In the genomic region with DNA sequence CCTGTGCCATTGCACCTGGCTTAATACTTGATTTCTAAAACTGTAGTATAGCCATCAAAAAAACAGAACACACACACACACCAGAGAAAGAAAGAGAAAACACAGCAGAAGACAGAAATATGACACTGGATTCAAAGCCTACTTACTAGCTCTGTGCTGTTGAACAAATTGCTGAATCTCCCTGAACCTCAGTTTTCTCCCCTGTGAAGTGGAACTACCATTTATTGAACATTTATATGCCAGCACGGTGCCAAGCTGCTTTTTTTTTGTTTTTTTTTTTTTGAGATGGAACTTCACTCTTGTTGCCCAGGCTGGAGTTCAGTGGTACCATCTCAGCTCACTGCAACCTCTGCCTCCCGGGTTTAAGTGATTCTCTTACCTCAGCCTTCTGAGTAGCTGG, we compare ENCODE assay signal across 35 cellular contexts. TPM values are rescaled to one million over a fixed set of nuclear protein-coding genes. Genes with fewer than 3 reads are reported as not detected.
"Had no signal": no experiment of that assay in that cellular context is flagged by ENCODE, and none has a peak within 500 bp of the region (broad histone marks: within the 10 kb centered on the region; RNA-seq: fewer than 3 reads in every experiment).

No MANE protein-coding gene starts in this region.

- H3K4me2 ChIP-seq: KMS-11 had no signal

- H3K27ac ChIP-seq: KMS-11 had no signal

- H3K36me3 ChIP-seq: MG63 had no signal

- H3K9ac ChIP-seq: KMS-11 had no signal

- DNase-seq: Karpas-422, Kasumi-1, KG1, MG63, MM.1S, MV-4-11, NCI-H1048, NCI-H1092, NCI-H1092 treated with DMSO at 0.1 percent for 48 hours, NCI-H1105, NCI-H1105 treated with DMSO at 0.1 percent for 48 hours, NCI-H1417, NCI-H1417 treated with DMSO at 0.1 percent for 48 hours, NCI-H1436, NCI-H1436 treated with DMSO at 0.1 percent for 48 hours, NCI-H146, NCI-H1694, NCI-H1694 treated with DMSO at 0.1 percent for 48 hours, NCI-H187, NCI-H187 treated with DMSO at 0.1 percent for 48 hours, NCI-H1930, NCI-H2029, NCI-H2029 treated with DMSO at 0.1 percent for 48 hours, NCI-H2081, NCI-H2081 treated with DMSO at 0.1 percent for 48 hours, NCI-H2107, NCI-H2227 treated with DMSO at 0.1 percent for 48 hours, NCI-H226, NCI-H345, NCI-H446, NCI-H446 treated with DMSO at 0.1 percent for 48 hours had no signal

- H3K4me3 ChIP-seq: MG63 had no signal

- H3K9me3 ChIP-seq: MG63 had no signal

RNA-seq across cellular contexts. Expression of a gene that starts 13.2 kb away (rescaled TPM):
- total RNA-seq: M059J had no signal

RNA-seq across cellular contexts. Expression of a gene that starts 17.6 kb away (rescaled TPM):
- total RNA-seq: LHCN-M2, NCI-H460 had no signal
